In genomic region chr11:121889931-121890330, GRCh38 we compare ENCODE assay signal across 20 cellular contexts.
DNase-seq lines count a peak whose midpoint lies in the region; FAIRE-seq and TF ChIP-seq lines count a peak whose summit lies in the region.
"Had no signal": no experiment of that assay in that cellular context is flagged by ENCODE, and none has a peak within 500 bp of the region (broad histone marks: within the 10 kb centered on the region; RNA-seq: fewer than 3 reads in every experiment).

No MANE protein-coding gene starts in this region.

- DNase-seq in HFFc6, result peak; percentile 81
- peak; percentile 78 for DNase-seq in astrocyte (ENCODE audit: low read depth)
- DNase-seq in fibroblast of peridontal ligament (ENCODE audit: extremely low read depth), result peak; percentile 81
- no peak for DNase-seq in smooth muscle cell (lab: John Stamatoyannopoulos, UW; ENCODE audit: unreplicated experiment)
- no peak for DNase-seq in NCI-H1436 (lab: John Stamatoyannopoulos, UW)
- no peak for DNase-seq in kidney glomerular epithelial cell (lab: John Stamatoyannopoulos, UW)
- DNase-seq in ACHN, result no peak
- DNase-seq: activated CD8-positive, alpha-beta memory T cell treated with anti-CD3 and anti-CD28 coated beads for 24 hours; adrenal gland; dermis blood vessel endothelial cell; erythroblast; NCI-H187; NCI-H510A; nephron progenitor cell; SIG-M5; T-helper 2 cell; transverse colon had no signal

- H3K4me2 ChIP-seq in astrocyte (ENCODE audit: low read length), result peak overlapping the region; percentile 39
- H3K4me2 ChIP-seq in smooth muscle cell, result peak overlapping the region; percentile 68
- H3K4me2 ChIP-seq: BLaER1 had no signal

- H3K36me3 Mint-ChIP-seq in HFFc6 (ENCODE audit: low read depth) (peaks cover 8% of the 10 kb centered on the region; the same call in 1 of the 2 replicates), astrocyte (ENCODE audit: low read depth, unreplicated experiment) (no peaks in the 10 kb centered on the region)
- H3K36me3 Mint-ChIP-seq: stimulated activated memory B cell treated with anti-CD40 and anti-IgM and Interleukin-4, amounts not matched to agents 10 μg/mL and 1 μg/mL and 100 μg/mL, for 72 hours; WTC11 had no signal

- H3K27ac Mint-ChIP-seq in HFFc6 (peak overlapping the region; percentile 92), astrocyte (ENCODE audit: unreplicated experiment) (peak overlapping the region; percentile 37)
- H3K27ac Mint-ChIP-seq: nephron progenitor cell; stimulated activated memory B cell treated with anti-CD40 and anti-IgM and Interleukin-4, amounts not matched to agents 10 μg/mL and 1 μg/mL and 100 μg/mL, for 72 hours; WTC11 had no signal

- H3K9ac ChIP-seq in astrocyte (ENCODE audit: low read length) (no peak overlapping the region), smooth muscle cell (ENCODE audit: low read depth) (no peak overlapping the region)
- H3K9ac ChIP-seq: BLaER1 had no signal

- peaks cover 1% of the 10 kb centered on the region for H3K27me3 Mint-ChIP-seq in HFFc6 (ENCODE audit: insufficient read depth)
- no peaks in the 10 kb centered on the region for H3K27me3 Mint-ChIP-seq in astrocyte (ENCODE audit: low read depth, unreplicated experiment)
- H3K27me3 Mint-ChIP-seq: stimulated activated memory B cell treated with anti-CD40 and anti-IgM and Interleukin-4, amounts not matched to agents 10 μg/mL and 1 μg/mL and 100 μg/mL, for 72 hours had no signal

- H3K9me3 Mint-ChIP-seq in HFFc6 (no peaks in the 10 kb centered on the region), astrocyte (ENCODE audit: unreplicated experiment) (peaks cover 3% of the 10 kb centered on the region)
- H3K9me3 Mint-ChIP-seq: nephron progenitor cell; stimulated activated memory B cell treated with anti-CD40 and anti-IgM and Interleukin-4, amounts not matched to agents 10 μg/mL and 1 μg/mL and 100 μg/mL, for 72 hours had no signal

- TF ChIP-seq CTCF in HFFc6 (IDR thresholded peaks at IDR 0.05) (no peak), astrocyte (IDR thresholded peaks at IDR 0.05; ENCODE audit: insufficient read depth, low read depth, low read length) (no peak), smooth muscle cell (IDR thresholded peaks at IDR 0.05; ENCODE audit: borderline replicate concordance, insufficient read depth, poor library complexity, severe bottlenecking) (no peak)

- H3K4me1 Mint-ChIP-seq in HFFc6 (ENCODE audit: low read depth) (peaks cover 77% of the 10 kb centered on the region), astrocyte (ENCODE audit: low read depth, unreplicated experiment) (peaks cover 49% of the 10 kb centered on the region)

- peak overlapping the region; percentile 10 for H3K27ac ChIP-seq in astrocyte (ENCODE audit: low read depth, low read length)
- peak overlapping the region; percentile 48 for H3K27ac ChIP-seq in smooth muscle cell (ENCODE audit: low read depth)
- H3K27ac ChIP-seq: BLaER1, transverse colon had no signal

- in situ Hi-C loops in ACHN (cut with HindIII; ENCODE audit: low pct_ligation_motif_present, low pct_unique_long_range_greater_than_20kb, low sequenced_read_pairs), result no loop called here

- H3K79me2 ChIP-seq in astrocyte (ENCODE audit: insufficient read depth, low read length) (no peaks in the 10 kb centered on the region), smooth muscle cell (ENCODE audit: low read depth) (no peaks in the 10 kb centered on the region)

- H2AFZ ChIP-seq in astrocyte (ENCODE audit: low read depth, low read length), result no peak overlapping the region
- no peak overlapping the region for H2AFZ ChIP-seq in smooth muscle cell (ENCODE audit: low read depth)

- H3K4me3 Mint-ChIP-seq in HFFc6 (peak overlapping the region; percentile 42; the same call in 1 of the 2 replicates), astrocyte (ENCODE audit: unreplicated experiment) (no peak overlapping the region)
- H3K4me3 Mint-ChIP-seq: nephron progenitor cell; stimulated activated memory B cell treated with anti-CD40 and anti-IgM and Interleukin-4, amounts not matched to agents 10 μg/mL and 1 μg/mL and 100 μg/mL, for 72 hours; WTC11 had no signal

- H3K27me3 ChIP-seq in astrocyte (ENCODE audit: insufficient read depth, low read length) (no peaks in the 10 kb centered on the region), smooth muscle cell (ENCODE audit: low read depth) (no peaks in the 10 kb centered on the region)
- H3K27me3 ChIP-seq: adrenal gland, BLaER1, transverse colon had no signal

- H4K20me1 ChIP-seq in astrocyte (ENCODE audit: insufficient read depth, low read length), result no peaks in the 10 kb centered on the region
- H4K20me1 ChIP-seq in smooth muscle cell (ENCODE audit: low read depth), result no peaks in the 10 kb centered on the region
- H4K20me1 ChIP-seq: BLaER1 had no signal

- H3K4me1 ChIP-seq in astrocyte (ENCODE audit: insufficient read depth, low read length), result peaks cover 38% of the 10 kb centered on the region
- H3K4me1 ChIP-seq in smooth muscle cell (ENCODE audit: low read depth), result peaks cover 17% of the 10 kb centered on the region
- H3K4me1 ChIP-seq: BLaER1 had no signal

- H3F3A ChIP-seq in smooth muscle cell (ENCODE audit: low read depth), result no peaks in the 10 kb centered on the region

- WGBS in smooth muscle cell (ENCODE audit: low lambda C conversion rate), result 37% methylated on average over 1 of the region's 1 CpG

- H3K4me3 ChIP-seq in astrocyte (ENCODE audit: insufficient read depth, low read depth, low read length) (no peak overlapping the region), smooth muscle cell (no peak overlapping the region)
- H3K4me3 ChIP-seq: adrenal gland, BLaER1, transverse colon had no signal

- FAIRE-seq in astrocyte (lab: Jason Lieb, UNC), result peak; percentile 84

- H3K9me3 ChIP-seq in astrocyte (ENCODE audit: insufficient read depth, low read depth, low read length) (no peaks in the 10 kb centered on the region), smooth muscle cell (replicated peaks; ENCODE audit: low read depth) (no peaks in the 10 kb centered on the region)
- H3K9me3 ChIP-seq: adrenal gland, BLaER1, transverse colon had no signal

- no peaks in the 10 kb centered on the region for H3K36me3 ChIP-seq in astrocyte (ENCODE audit: insufficient read depth, low read length)
- H3K36me3 ChIP-seq in smooth muscle cell (ENCODE audit: low read depth), result no peaks in the 10 kb centered on the region
- H3K36me3 ChIP-seq: adrenal gland, BLaER1, transverse colon had no signal

Comparison
In these comparisons a context has a peak if more than half of its experiments do, and no peak if none do; other contexts are left out.
1. DNase-seq: peak in HFFc6 (single experiment), astrocyte (single experiment) and fibroblast of peridontal ligament (single experiment); none in smooth muscle cell (single experiment), NCI-H1436 (single experiment), kidney glomerular epithelial cell (single experiment) and ACHN (single experiment).